ENCODE assay signal across 7 cellular contexts in the genomic region with DNA sequence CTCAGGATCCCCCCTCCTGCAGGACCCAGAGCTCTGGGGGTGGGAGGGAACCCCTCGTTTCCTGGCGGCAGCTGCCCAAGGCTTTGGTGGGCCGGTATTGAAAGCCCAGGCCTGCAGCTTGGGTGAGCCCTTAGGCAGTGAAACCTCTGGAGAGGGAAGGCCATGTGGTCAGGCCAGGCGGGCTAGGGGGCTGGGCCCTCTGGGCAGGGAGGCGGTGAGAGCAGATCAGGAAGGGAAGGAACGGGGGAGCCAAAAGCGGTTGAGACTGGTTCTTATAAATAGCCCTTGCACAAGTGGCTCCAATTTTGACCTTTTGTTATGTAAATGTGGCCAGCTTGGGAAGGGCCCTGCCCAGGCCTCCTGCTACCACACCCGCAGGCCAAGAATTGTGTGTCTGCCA. TPM values are rescaled to one million over a fixed set of nuclear protein-coding genes. Genes with fewer than 3 reads are reported as not detected.
"Had no signal": no experiment of that assay in that cellular context is flagged by ENCODE, and none has a peak within 500 bp of the region (broad histone marks: within the 10 kb centered on the region; RNA-seq: fewer than 3 reads in every experiment).

No MANE protein-coding gene starts in this region.

RNA-seq across cellular contexts. Expression of a gene that starts 58.5 kb away (rescaled TPM):
- total RNA-seq: mononuclear cell, omental fat pad, skeletal muscle tissue, smooth muscle cell, stomach, ureter had no signal
- polyA plus RNA-seq: ovary had no signal
